In the genomic region with DNA sequence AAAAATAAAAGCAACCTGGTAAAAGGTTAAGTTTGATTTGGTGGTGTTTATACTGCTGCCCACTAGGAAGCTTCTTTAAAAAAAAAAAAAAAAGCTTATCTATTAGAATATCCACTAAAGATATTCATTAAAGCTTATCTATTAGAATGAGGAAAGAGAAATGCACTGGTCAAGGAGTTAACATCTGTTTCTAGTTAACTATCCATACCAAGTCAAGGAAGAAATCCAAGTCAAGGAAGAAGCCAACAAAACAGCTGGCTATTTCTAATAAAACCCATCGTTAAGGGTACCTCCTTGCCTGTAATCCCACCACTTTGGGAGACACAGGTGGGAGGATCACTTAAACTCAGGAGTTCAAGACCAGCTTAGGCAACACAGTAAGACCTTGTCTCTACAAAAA, we compare ENCODE assay signal across 20 cellular contexts.
"Had no signal": no experiment of that assay in that cellular context is flagged by ENCODE, and none has a peak within 500 bp of the region (broad histone marks: within the 10 kb centered on the region; RNA-seq: fewer than 3 reads in every experiment).

No MANE protein-coding gene starts in this region.

- H3K36me3 ChIP-seq: right lobe of liver, upper lobe of left lung, uterus had no signal

- H3K9me3 ChIP-seq: gastroesophageal sphincter, psoas muscle, right lobe of liver, tibial artery, upper lobe of left lung, uterus had no signal

- H3K4me3 ChIP-seq: coronary artery, gastroesophageal sphincter, psoas muscle, right lobe of liver, tibial artery, upper lobe of left lung, uterus had no signal

- H3K4me1 ChIP-seq: right lobe of liver, uterus had no signal

- H3K27me3 ChIP-seq: gastroesophageal sphincter, right lobe of liver, tibial artery, upper lobe of left lung, uterus had no signal

- DNase-seq: effector CD4-positive, alpha-beta T cell; endodermal cell; glutamatergic neuron; kidney; left colon; left ventricle myocardium superior; mammary epithelial cell; naive thymus-derived CD4-positive, alpha-beta T cell; nephron progenitor cell; psoas muscle; retina; right lobe of liver; stimulated activated CD4-positive, alpha-beta T cell treated with anti-CD3 and anti-CD28 coated beads, Interleukin-1b, Interleukin-23, amount 100 ng/mL, for 48 hours; stimulated activated CD4-positive, alpha-beta T cell treated with anti-CD3 and anti-CD28 coated beads, Interleukin-4, amount 100 ng/mL, for 24 hours; tibial artery; upper lobe of left lung; uterus had no signal

- H3K27ac ChIP-seq: coronary artery, gastroesophageal sphincter, psoas muscle, right lobe of liver, tibial artery, upper lobe of left lung, uterus had no signal

- FAIRE-seq: endothelial cell of umbilical vein, kidney had no signal
